Comparison of ENCODE assay signal across 1 cellular context in the genomic region with DNA sequence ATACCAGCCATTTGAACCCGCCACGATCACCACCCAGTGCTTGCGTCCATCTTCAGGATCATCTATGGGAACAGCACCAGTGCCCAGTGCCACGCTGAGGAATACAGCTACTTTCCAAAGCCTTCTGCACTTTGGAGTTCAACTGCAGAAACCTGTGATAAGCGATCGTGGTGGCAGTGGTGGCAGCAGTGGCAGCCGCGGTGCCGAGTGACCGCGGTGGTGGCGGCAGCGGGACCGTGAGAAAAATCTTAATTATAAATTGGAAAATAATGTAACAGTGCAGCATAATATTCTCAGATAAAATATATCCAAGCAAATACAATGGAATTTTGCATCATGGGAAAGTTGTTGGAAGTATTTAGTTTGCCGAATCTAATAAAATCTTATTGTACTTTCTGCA.
TF ChIP-seq lines count a peak whose summit lies in the region.

No MANE protein-coding gene starts in this region.

TF ChIP-seq in GM12878, 131 proteins besides CTCF, POLR2A, EP300 and RAD21 (continued from another document):
- TF ChIP-seq, protein P1, sequence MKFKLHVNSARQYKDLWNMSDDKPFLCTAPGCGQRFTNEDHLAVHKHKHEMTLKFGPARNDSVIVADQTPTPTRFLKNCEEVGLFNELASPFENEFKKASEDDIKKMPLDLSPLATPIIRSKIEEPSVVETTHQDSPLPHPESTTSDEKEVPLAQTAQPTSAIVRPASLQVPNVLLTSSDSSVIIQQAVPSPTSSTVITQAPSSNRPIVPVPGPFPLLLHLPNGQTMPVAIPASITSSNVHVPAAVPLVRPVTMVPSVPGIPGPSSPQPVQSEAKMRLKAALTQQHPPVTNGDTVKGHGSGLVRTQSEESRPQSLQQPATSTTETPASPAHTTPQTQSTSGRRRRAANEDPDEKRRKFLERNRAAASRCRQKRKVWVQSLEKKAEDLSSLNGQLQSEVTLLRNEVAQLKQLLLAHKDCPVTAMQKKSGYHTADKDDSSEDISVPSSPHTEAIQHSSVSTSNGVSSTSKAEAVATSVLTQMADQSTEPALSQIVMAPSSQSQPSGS (IDR thresholded peaks at IDR 0.05; ENCODE audit: low read length) = no peak
- TF ChIP-seq SREBF1 (IDR thresholded peaks at IDR 0.05; ENCODE audit: low read length) (no peak), CHD1 (IDR thresholded peaks at IDR 0.05; ENCODE audit: low read depth, low read length) (no peak), BHLHE40 (IDR thresholded peaks at IDR 0.05; ENCODE audit: borderline replicate concordance in 1 of 2, low read depth in 2 of 2, low read length in 1 of 2) (no peak)
- TF ChIP-seq, protein P2, sequence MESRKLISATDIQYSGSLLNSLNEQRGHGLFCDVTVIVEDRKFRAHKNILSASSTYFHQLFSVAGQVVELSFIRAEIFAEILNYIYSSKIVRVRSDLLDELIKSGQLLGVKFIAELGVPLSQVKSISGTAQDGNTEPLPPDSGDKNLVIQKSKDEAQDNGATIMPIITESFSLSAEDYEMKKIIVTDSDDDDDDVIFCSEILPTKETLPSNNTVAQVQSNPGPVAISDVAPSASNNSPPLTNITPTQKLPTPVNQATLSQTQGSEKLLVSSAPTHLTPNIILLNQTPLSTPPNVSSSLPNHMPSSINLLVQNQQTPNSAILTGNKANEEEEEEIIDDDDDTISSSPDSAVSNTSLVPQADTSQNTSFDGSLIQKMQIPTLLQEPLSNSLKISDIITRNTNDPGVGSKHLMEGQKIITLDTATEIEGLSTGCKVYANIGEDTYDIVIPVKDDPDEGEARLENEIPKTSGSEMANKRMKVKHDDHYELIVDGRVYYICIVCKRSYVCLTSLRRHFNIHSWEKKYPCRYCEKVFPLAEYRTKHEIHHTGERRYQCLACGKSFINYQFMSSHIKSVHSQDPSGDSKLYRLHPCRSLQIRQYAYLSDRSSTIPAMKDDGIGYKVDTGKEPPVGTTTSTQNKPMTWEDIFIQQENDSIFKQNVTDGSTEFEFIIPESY (IDR thresholded peaks at IDR 0.05) = peak; percentile 37; the same call in 1 of the 2 replicates
- TF ChIP-seq, protein P3, sequence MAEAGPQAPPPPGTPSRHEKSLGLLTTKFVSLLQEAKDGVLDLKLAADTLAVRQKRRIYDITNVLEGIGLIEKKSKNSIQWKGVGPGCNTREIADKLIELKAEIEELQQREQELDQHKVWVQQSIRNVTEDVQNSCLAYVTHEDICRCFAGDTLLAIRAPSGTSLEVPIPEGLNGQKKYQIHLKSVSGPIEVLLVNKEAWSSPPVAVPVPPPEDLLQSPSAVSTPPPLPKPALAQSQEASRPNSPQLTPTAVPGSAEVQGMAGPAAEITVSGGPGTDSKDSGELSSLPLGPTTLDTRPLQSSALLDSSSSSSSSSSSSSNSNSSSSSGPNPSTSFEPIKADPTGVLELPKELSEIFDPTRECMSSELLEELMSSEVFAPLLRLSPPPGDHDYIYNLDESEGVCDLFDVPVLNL (IDR thresholded peaks at IDR 0.05; ENCODE audit: low read depth, low read length) = no peak
